In genomic region chr4:8557151-8558076, GRCh38 we compare ENCODE assay signal across 23 cellular contexts. TPM values are rescaled to one million over a fixed set of nuclear protein-coding genes. Genes with fewer than 3 reads are reported as not detected.
DNase-seq lines count a peak whose midpoint lies in the region; TF ChIP-seq lines count a peak whose summit lies in the region.
"Had no signal": no experiment of that assay in that cellular context is flagged by ENCODE, and none has a peak within 500 bp of the region (broad histone marks: within the 10 kb centered on the region; RNA-seq: fewer than 3 reads in every experiment).

No MANE protein-coding gene starts in this region.

- no peaks in the 10 kb centered on the region for H3K27me3 Mint-ChIP-seq in Caco-2 (ENCODE audit: insufficient read depth, unreplicated experiment)
- peaks cover 3% of the 10 kb centered on the region for H3K27me3 Mint-ChIP-seq in endothelial cell (ENCODE audit: unreplicated experiment)
- peaks cover 2% of the 10 kb centered on the region for H3K27me3 Mint-ChIP-seq in activated naive CD4-positive, alpha-beta T cell treated with anti-CD3 and anti-CD28 coated beads for 36 hours (ENCODE audit: low read depth)

- no peaks in the 10 kb centered on the region for H4K20me1 ChIP-seq in osteoblast (ENCODE audit: insufficient read depth, low read length)

- H3K9me3 ChIP-seq in Caco-2, result no peaks in the 10 kb centered on the region
- no peaks in the 10 kb centered on the region for H3K9me3 ChIP-seq in NT2/D1 (ENCODE audit: insufficient read depth, low read length)
- H3K9me3 ChIP-seq in osteoblast (ENCODE audit: low read depth, low read length), result no peaks in the 10 kb centered on the region
- H3K9me3 ChIP-seq: A549; BLaER1 treated with 17β-estradiol and CSF1 and Interleukin-3, amounts not matched to agents 10 nM and 100 nM had no signal

- BruUV-seq in Caco-2 (replicated peaks; lab: Mats Ljungman, UMichigan), result no TSS peak

- H3K27ac Mint-ChIP-seq in Caco-2 (ENCODE audit: unreplicated experiment) (peak overlapping the region; percentile 59), endothelial cell (ENCODE audit: unreplicated experiment) (peak overlapping the region; percentile 6)
- H3K27ac Mint-ChIP-seq in activated naive CD4-positive, alpha-beta T cell treated with anti-CD3 and anti-CD28 coated beads for 36 hours, result no peak overlapping the region
- H3K27ac Mint-ChIP-seq: CD8-positive, alpha-beta T cell had no signal

- H3K4me2 ChIP-seq in osteoblast (ENCODE audit: insufficient read depth, low read length), result no peak overlapping the region
- H3K4me2 ChIP-seq: BLaER1 treated with 17β-estradiol and CSF1 and Interleukin-3, amounts not matched to agents 10 nM and 100 nM had no signal

- H3K4me3 ChIP-seq in Caco-2 (ENCODE audit: low read depth, low read length), result no peak overlapping the region
- no peak overlapping the region for H3K4me3 ChIP-seq in NT2/D1 (ENCODE audit: insufficient read length, low read depth)
- H3K4me3 ChIP-seq in osteoblast (ENCODE audit: insufficient read depth, low read length), result no peak overlapping the region
- H3K4me3 ChIP-seq: A549; BLaER1 treated with 17β-estradiol and CSF1 and Interleukin-3, amounts not matched to agents 10 nM and 100 nM had no signal

- H2AFZ ChIP-seq in osteoblast (ENCODE audit: low read length), result no peak overlapping the region

- no peak for DNase-seq in Caco-2
- no peak for DNase-seq in NT2/D1 (ENCODE audit: low read depth, low spot score)
- DNase-seq in endothelial cell (ENCODE audit: low spot score), result no peak
- peak; percentile 72 for DNase-seq in osteoblast (ENCODE audit: insufficient read length, low spot score, missing footprints)
- no peak for DNase-seq in NK-92 (lab: John Stamatoyannopoulos, UW; ENCODE audit: unreplicated experiment)
- DNase-seq in OCI-M2 (lab: John Stamatoyannopoulos, UW; ENCODE audit: unreplicated experiment), result no peak
- DNase-seq in NCI-H524 treated with DMSO at 0.1 percent for 48 hours (lab: John Stamatoyannopoulos, UW), result no peak
- DNase-seq in activated naive CD4-positive, alpha-beta T cell treated with anti-CD3 and anti-CD28 coated beads for 36 hours, result no peak
- DNase-seq: CD8-positive, alpha-beta T cell; DMS53; IMR-90; Karpas-422; NCI-H1436; NCI-H1930; NCI-H2171; NK-92 treated with Interleukin-12 subunit alpha and Interleukin-12 subunit beta, amount 100 ng/mL, for 24 hours; OCI-M1 had no signal

- intact Hi-C loops in Caco-2 (cut with micrococcal nuclease; ENCODE audit: unreplicated experiment), result loop anchor here (5.0 kb wide), 1 partner anchor 35 kb away; the partner anchor contains the start of gene CPZ
- intact Hi-C loops in activated naive CD4-positive, alpha-beta T cell treated with anti-CD3 and anti-CD28 coated beads for 36 hours (cut with micrococcal nuclease), result no loop called here

- H3K27me3 ChIP-seq in Caco-2 (replicated peaks; ENCODE audit: control insufficient read depth, insufficient read depth, low read length) (no peaks in the 10 kb centered on the region), NT2/D1 (ENCODE audit: insufficient read depth, insufficient read length) (no peaks in the 10 kb centered on the region), osteoblast (ENCODE audit: insufficient read depth, low read length) (no peaks in the 10 kb centered on the region)

- CTCF ChIA-PET in Caco-2 (lab: Charles Lee), result interaction anchor here (0.6 to 1.3 kb wide), 3 partner anchors 8 to 1631 kb away, joined by 3 read pairs; no protein-coding TSS in a partner anchor
- CTCF ChIA-PET in activated naive CD4-positive, alpha-beta T cell treated with anti-CD3 and anti-CD28 coated beads for 36 hours (lab: Charles Lee), result no interaction called here

- no peaks in the 10 kb centered on the region for H3K9me3 Mint-ChIP-seq in Caco-2 (ENCODE audit: unreplicated experiment)
- no peaks in the 10 kb centered on the region for H3K9me3 Mint-ChIP-seq in endothelial cell (ENCODE audit: unreplicated experiment)
- no peaks in the 10 kb centered on the region for H3K9me3 Mint-ChIP-seq in activated naive CD4-positive, alpha-beta T cell treated with anti-CD3 and anti-CD28 coated beads for 36 hours
- H3K9me3 Mint-ChIP-seq: CD8-positive, alpha-beta T cell; HFFc6 had no signal

- peak overlapping the region; percentile 33 for H3K9ac ChIP-seq in NT2/D1 (ENCODE audit: insufficient read length, low read depth)
- H3K9ac ChIP-seq: BLaER1 treated with 17β-estradiol and CSF1 and Interleukin-3, amounts not matched to agents 10 nM and 100 nM had no signal

- H3K36me3 Mint-ChIP-seq in Caco-2 (ENCODE audit: insufficient read depth, unreplicated experiment), result peaks cover 5% of the 10 kb centered on the region
- peaks cover 3% of the 10 kb centered on the region for H3K36me3 Mint-ChIP-seq in endothelial cell (ENCODE audit: low read depth, unreplicated experiment)
- H3K36me3 Mint-ChIP-seq in activated naive CD4-positive, alpha-beta T cell treated with anti-CD3 and anti-CD28 coated beads for 36 hours (ENCODE audit: low read depth), result no peaks in the 10 kb centered on the region
- H3K36me3 Mint-ChIP-seq: CD8-positive, alpha-beta T cell had no signal

- POLR2A ChIA-PET in Caco-2 (lab: Charles Lee), result no interaction called here

- no peak overlapping the region for H3K4me3 Mint-ChIP-seq in Caco-2 (ENCODE audit: unreplicated experiment)
- H3K4me3 Mint-ChIP-seq in endothelial cell (ENCODE audit: unreplicated experiment), result peak overlapping the region; percentile 4
- H3K4me3 Mint-ChIP-seq in activated naive CD4-positive, alpha-beta T cell treated with anti-CD3 and anti-CD28 coated beads for 36 hours, result no peak overlapping the region
- H3K4me3 Mint-ChIP-seq: CD8-positive, alpha-beta T cell; HFFc6 had no signal

- no peaks in the 10 kb centered on the region for H3K36me3 ChIP-seq in Caco-2 (ENCODE audit: control insufficient read depth, insufficient read depth, low read length)
- no peaks in the 10 kb centered on the region for H3K36me3 ChIP-seq in NT2/D1 (ENCODE audit: insufficient read depth, insufficient read length, low read length)
- no peaks in the 10 kb centered on the region for H3K36me3 ChIP-seq in osteoblast (ENCODE audit: insufficient read depth, low read length)
- H3K36me3 ChIP-seq: BLaER1 treated with 17β-estradiol and CSF1 and Interleukin-3, amounts not matched to agents 10 nM and 100 nM had no signal

- H3K4me1 ChIP-seq in Caco-2 (peaks cover 62% of the 10 kb centered on the region), NT2/D1 (ENCODE audit: insufficient read depth, insufficient read length) (peaks cover 16% of the 10 kb centered on the region), osteoblast (ENCODE audit: insufficient read depth, low read length) (peaks cover 18% of the 10 kb centered on the region)

- no peaks in the 10 kb centered on the region for H3K79me2 ChIP-seq in osteoblast (ENCODE audit: insufficient read depth, low read length)

- peaks cover 29% of the 10 kb centered on the region for H3K4me1 Mint-ChIP-seq in Caco-2 (ENCODE audit: low read depth, unreplicated experiment)
- peaks cover 12% of the 10 kb centered on the region for H3K4me1 Mint-ChIP-seq in endothelial cell (ENCODE audit: unreplicated experiment)
- no peaks in the 10 kb centered on the region for H3K4me1 Mint-ChIP-seq in activated naive CD4-positive, alpha-beta T cell treated with anti-CD3 and anti-CD28 coated beads for 36 hours (ENCODE audit: low read depth)

- no peak overlapping the region for H3K27ac ChIP-seq in osteoblast (ENCODE audit: low read depth, low read length)
- H3K27ac ChIP-seq: BLaER1 treated with 17β-estradiol and CSF1 and Interleukin-3, amounts not matched to agents 10 nM and 100 nM; RWPE1 had no signal

- TF ChIP-seq CTCF in Caco-2 (IDR thresholded peaks at IDR 0.05; ENCODE audit: insufficient read depth in 1 of 2, low read depth in 1 of 2, low read length in 1 of 2, severe bottlenecking in 1 of 2, unreplicated experiment in 1 of 2) (no peak), endothelial cell (IDR thresholded peaks at IDR 0.05; ENCODE audit: unreplicated experiment) (no peak), osteoblast (IDR thresholded peaks at IDR 0.05; ENCODE audit: extremely low read depth, low read depth, low read length) (no peak)

RNA-seq across cellular contexts. Expression of gene GPR78, which starts 22.8 kb away (rescaled TPM):
- total RNA-seq in Caco-2 (2022) (0.68 and 0.79 TPM in 2 replicates), endothelial cell (ENCODE audit: unreplicated experiment) (not detected), osteoblast (1.2 and 1.8 TPM in 2 replicates)
- not detected for total RNA-seq in activated naive CD4-positive, alpha-beta T cell treated with anti-CD3 and anti-CD28 coated beads for 36 hours
- total RNA-seq: CD8-positive, alpha-beta T cell; HT-29; MCF 10A had no signal

RNA-seq across cellular contexts. Expression of gene CPZ, which starts 35.2 kb away (rescaled TPM):
- total RNA-seq in Caco-2 (2022) (5.2 and 7.7 TPM in 2 replicates), endothelial cell (ENCODE audit: unreplicated experiment) (0.90 TPM), osteoblast (21.2 and 44.5 TPM in 2 replicates)
- total RNA-seq in activated naive CD4-positive, alpha-beta T cell treated with anti-CD3 and anti-CD28 coated beads for 36 hours, result not detected
- total RNA-seq: CD8-positive, alpha-beta T cell; HT-29; MCF 10A had no signal
